Comparison of ENCODE assay signal across 29 cellular contexts in the genomic region with DNA sequence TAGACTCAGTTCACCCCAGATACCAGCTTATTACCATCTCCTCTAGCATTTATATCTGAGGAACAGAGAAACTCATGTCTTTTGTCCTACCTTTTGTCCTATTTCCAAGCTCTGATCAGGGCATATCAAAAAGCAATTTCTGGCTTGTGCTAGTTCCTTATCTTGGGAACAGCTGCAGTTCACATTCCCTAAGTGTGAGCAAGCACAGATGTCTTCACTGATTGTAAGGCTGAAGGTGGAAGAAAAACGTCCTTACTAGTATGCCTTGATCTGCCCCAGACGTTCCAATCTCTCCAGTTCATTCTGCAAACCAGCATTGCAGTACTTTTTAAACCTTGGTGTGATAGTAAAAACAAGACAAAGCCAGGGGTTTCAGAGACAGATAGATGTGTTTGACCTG.
DNase-seq lines count a peak whose midpoint lies in the region; ATAC-seq, FAIRE-seq and TF ChIP-seq lines count a peak whose summit lies in the region.
"Had no signal": no experiment of that assay in that cellular context is flagged by ENCODE, and none has a peak within 500 bp of the region (broad histone marks: within the 10 kb centered on the region; RNA-seq: fewer than 3 reads in every experiment).

No MANE protein-coding gene starts in this region.

- in situ Hi-C loops in brain microvascular endothelial cell (cut with HindIII; ENCODE audit: low pct_ligation_motif_present, low sequenced_read_pairs), result no loop called here

- no peak overlapping the region for H3K27ac Mint-ChIP-seq in activated CD8-positive, alpha-beta T cell treated with anti-CD3 and anti-CD28 coated beads for 36 hours
- H3K27ac Mint-ChIP-seq: activated B cell treated with CpG ODN at 0.5 μM for 24 hours; stimulated activated naive CD8-positive, alpha-beta T cell treated with anti-CD3 and anti-CD28 coated beads, Interleukin-15, Interleukin-2, amounts not matched to agents 100 ng/mL and 50 ng/mL, for 24 hours had no signal

- H3K9me3 ChIP-seq in small intestine (ENCODE audit: control insufficient read depth, low read depth), result no peaks in the 10 kb centered on the region
- H3K9me3 ChIP-seq: gastrocnemius medialis, lower lobe of right lung, tibial artery had no signal

- intact Hi-C loops in activated CD8-positive, alpha-beta T cell treated with anti-CD3 and anti-CD28 coated beads for 36 hours (cut with micrococcal nuclease), result no loop called here

- FAIRE-seq in small intestine (lab: Jason Lieb, UNC), result no peak
- FAIRE-seq: A204.1, kidney had no signal

- no peaks in the 10 kb centered on the region for H3K79me1 ChIP-seq in mesendoderm (ENCODE audit: low read length)

- H3K36me3 ChIP-seq in brain microvascular endothelial cell (replicated peaks) (no peaks in the 10 kb centered on the region), mesendoderm (ENCODE audit: control insufficient read depth, insufficient read depth, low read length) (no peaks in the 10 kb centered on the region), small intestine (ENCODE audit: control insufficient read depth in 2 of 2, insufficient read depth in 2 of 2, low read length in 2 of 2) (no peaks in the 10 kb centered on the region)
- H3K36me3 ChIP-seq: gastrocnemius medialis, lower lobe of right lung, tibial artery had no signal

- no peak overlapping the region for H4K5ac ChIP-seq in mesendoderm (ENCODE audit: low read length)

- no peaks in the 10 kb centered on the region for H3K36me3 Mint-ChIP-seq in activated CD8-positive, alpha-beta T cell treated with anti-CD3 and anti-CD28 coated beads for 36 hours (ENCODE audit: low read depth)

- no peak overlapping the region for H3K4me3 ChIP-seq in AG10803 (ENCODE audit: low read length)
- no peak overlapping the region for H3K4me3 ChIP-seq in brain microvascular endothelial cell (ENCODE audit: low read depth, low read length)
- H3K4me3 ChIP-seq in mesendoderm (ENCODE audit: low read length), result no peak overlapping the region
- no peak overlapping the region for H3K4me3 ChIP-seq in small intestine (ENCODE audit: low read depth in 1 of 2, low read length in 2 of 2)
- H3K4me3 ChIP-seq: gastrocnemius medialis, lower lobe of right lung, tibial artery had no signal

- H3K27me3 ChIP-seq in brain microvascular endothelial cell (replicated peaks), result no peaks in the 10 kb centered on the region
- no peaks in the 10 kb centered on the region for H3K27me3 ChIP-seq in mesendoderm (ENCODE audit: insufficient read depth, low read length, poor library complexity)
- H3K27me3 ChIP-seq in small intestine (ENCODE audit: control insufficient read depth in 2 of 2, insufficient read depth in 2 of 2, low read length in 2 of 2), result no peaks in the 10 kb centered on the region
- H3K27me3 ChIP-seq: gastrocnemius medialis, tibial artery had no signal

- H3K4me1 ChIP-seq in mesendoderm (ENCODE audit: control insufficient read depth, low read depth, low read length) (no peaks in the 10 kb centered on the region), small intestine (ENCODE audit: control insufficient read depth in 2 of 2, insufficient read depth in 1 of 2, low read depth in 1 of 2, low read length in 1 of 2) (no peaks in the 10 kb centered on the region)
- H3K4me1 ChIP-seq: gastrocnemius medialis, lower lobe of right lung, tibial artery had no signal

- no peak overlapping the region for H3K4me2 ChIP-seq in mesendoderm (ENCODE audit: low read length)

- no peak overlapping the region for H3K9ac ChIP-seq in mesendoderm (ENCODE audit: low read length)

- no peaks in the 10 kb centered on the region for H3K79me2 ChIP-seq in mesendoderm (ENCODE audit: control insufficient read depth, insufficient read depth, low read length)

- no peak overlapping the region for H3K4ac ChIP-seq in mesendoderm (ENCODE audit: low read depth, low read length)

- no peak overlapping the region for H3K18ac ChIP-seq in mesendoderm (ENCODE audit: low read length)

- H3K27me3 Mint-ChIP-seq in activated CD8-positive, alpha-beta T cell treated with anti-CD3 and anti-CD28 coated beads for 36 hours, result no peaks in the 10 kb centered on the region
- H3K27me3 Mint-ChIP-seq: activated B cell treated with CpG ODN at 0.5 μM for 24 hours; stimulated activated naive CD8-positive, alpha-beta T cell treated with anti-CD3 and anti-CD28 coated beads, Interleukin-15, Interleukin-2, amounts not matched to agents 100 ng/mL and 50 ng/mL, for 24 hours had no signal

- no peak overlapping the region for H3K4me3 Mint-ChIP-seq in activated CD8-positive, alpha-beta T cell treated with anti-CD3 and anti-CD28 coated beads for 36 hours
- H3K4me3 Mint-ChIP-seq: activated B cell treated with CpG ODN at 0.5 μM for 24 hours; stimulated activated naive CD8-positive, alpha-beta T cell treated with anti-CD3 and anti-CD28 coated beads, Interleukin-15, Interleukin-2, amounts not matched to agents 100 ng/mL and 50 ng/mL, for 24 hours had no signal

- DNase-seq in AG10803 (ENCODE audit: low read depth) (peak; percentile 1), NCI-H2227 treated with DMSO at 0.1 percent for 48 hours (lab: John Stamatoyannopoulos, UW) (peak; percentile 79), brain microvascular endothelial cell (peak; percentile 16), mesendoderm (peak; percentile 60), small intestine (no peak), kidney tubule cell (ENCODE audit: low spot score) (no peak)
- no peak for DNase-seq in activated CD8-positive, alpha-beta T cell treated with anti-CD3 and anti-CD28 coated beads for 36 hours
- no peak for DNase-seq in activated CD8-positive, alpha-beta memory T cell treated with anti-CD3 and anti-CD28 coated beads for 24 hours
- DNase-seq: activated B cell treated with CpG ODN at 0.5 μM for 24 hours; activated CD4-positive, alpha-beta T cell treated with anti-CD3 and anti-CD28 coated beads, Interleukin-2, amount 50 U/mL, for 48 hours; activated naive CD4-positive, alpha-beta T cell treated with Interleukin-2 at 50 U/mL for 16 hours; anterior cingulate cortex; cerebellar nuclear complex; COR-L47; DND-41; gastrocnemius medialis; GOT3; kidney; lower lobe of right lung; NCI-H1417; NCI-H524; occipital lobe; RPMI8226; stimulated activated CD4-positive, alpha-beta T cell treated with anti-CD3 and anti-CD28 coated beads, Interleukin-4, amount 100 ng/mL, for 4 hours; T-helper 9 cell; tibial artery had no signal

- ATAC-seq in activated CD8-positive, alpha-beta T cell treated with anti-CD3 and anti-CD28 coated beads for 36 hours, result no peak
- ATAC-seq: gastrocnemius medialis, lower lobe of right lung had no signal

- POLR2A ChIA-PET in activated CD8-positive, alpha-beta T cell treated with anti-CD3 and anti-CD28 coated beads for 36 hours (lab: Charles Lee), result no interaction called here

- TF ChIP-seq CTCF in AG10803 (conservative IDR thresholded peaks at IDR 0.05; ENCODE audit: low read length), result no peak
- TF ChIP-seq CTCF in brain microvascular endothelial cell (IDR thresholded peaks at IDR 0.05; ENCODE audit: low read depth, low read length, missing control alignments), result no peak
- TF ChIP-seq CTCF in activated CD8-positive, alpha-beta T cell treated with anti-CD3 and anti-CD28 coated beads for 36 hours (IDR thresholded peaks at IDR 0.05), result no peak

- H3K27ac ChIP-seq in brain microvascular endothelial cell (no peak overlapping the region), mesendoderm (ENCODE audit: low read depth, low read length) (no peak overlapping the region), small intestine (ENCODE audit: low read depth in 1 of 2, low read length in 1 of 2) (no peak overlapping the region)
- H3K27ac ChIP-seq: epithelial cell of prostate, gastrocnemius medialis, lower lobe of right lung, tibial artery had no signal

- no peak overlapping the region for H3K23ac ChIP-seq in mesendoderm (ENCODE audit: low read length)

- H2BK5ac ChIP-seq in mesendoderm (ENCODE audit: low read length), result no peak overlapping the region

- CTCF ChIA-PET in activated CD8-positive, alpha-beta T cell treated with anti-CD3 and anti-CD28 coated beads for 36 hours (lab: Charles Lee), result no interaction called here

- H3K56ac ChIP-seq in mesendoderm (ENCODE audit: low read length), result no peak overlapping the region

- H2BK120ac ChIP-seq in mesendoderm (ENCODE audit: low read depth, low read length), result no peak overlapping the region

- H3K9me3 Mint-ChIP-seq in activated CD8-positive, alpha-beta T cell treated with anti-CD3 and anti-CD28 coated beads for 36 hours, result peaks cover 3% of the 10 kb centered on the region
- H3K9me3 Mint-ChIP-seq: activated B cell treated with CpG ODN at 0.5 μM for 24 hours; stimulated activated naive CD8-positive, alpha-beta T cell treated with anti-CD3 and anti-CD28 coated beads, Interleukin-15, Interleukin-2, amounts not matched to agents 100 ng/mL and 50 ng/mL, for 24 hours had no signal

- H2BK15ac ChIP-seq in mesendoderm (replicated peaks; ENCODE audit: low read depth), result no peak overlapping the region

- no peaks in the 10 kb centered on the region for H3K4me1 Mint-ChIP-seq in activated CD8-positive, alpha-beta T cell treated with anti-CD3 and anti-CD28 coated beads for 36 hours (ENCODE audit: low read depth)
- H3K4me1 Mint-ChIP-seq: activated B cell treated with CpG ODN at 0.5 μM for 24 hours had no signal

- H4K8ac ChIP-seq in mesendoderm (ENCODE audit: low read depth, low read length), result no peak overlapping the region

- no peak overlapping the region for H2AK5ac ChIP-seq in mesendoderm (ENCODE audit: low read length)

- WGBS in mesendoderm (ENCODE audit: extremely low coverage, insufficient coverage, low lambda C conversion rate), result no CpG with 5 or more reads among the region's 2 CpGs
- WGBS in small intestine, 3 donors, result 21 to 33% (median 21%) methylated on average over 2 of the region's 2 CpGs

Comparison
In these comparisons a context has a peak if more than half of its experiments do, and no peak if none do; other contexts are left out.
1. DNase-seq: peak in AG10803 (single experiment), NCI-H2227 treated with DMSO at 0.1 percent for 48 hours (single experiment), brain microvascular endothelial cell (single experiment) and mesendoderm (single experiment); none in activated CD8-positive, alpha-beta T cell treated with anti-CD3 and anti-CD28 coated beads for 36 hours (single experiment), small intestine (single experiment), kidney tubule cell (single experiment) and activated CD8-positive, alpha-beta memory T cell treated with anti-CD3 and anti-CD28 coated beads for 24 hours (single experiment).